Comparison of ENCODE assay signal across 1 cellular context in genomic region chr12:51047655-51048540, GRCh38.
A peak's percentile ranks its signal among the peaks of the same experiment; 100 is the strongest.
TF ChIP-seq lines count a peak whose summit lies in the region.

Gene LETMD1 (plus strand): TSS chr12:51048327. CDS start chr12:51048357, 30 bp downstream.

TF ChIP-seq in HepG2, 621 proteins besides CTCF, POLR2A, EP300 and RAD21 (continued from another document and continues in another):
- TF ChIP-seq ZBTB40 (IDR thresholded peaks at IDR 0.05), result no peak
- peak; percentile 27; the same call in 1 of the 2 replicates for TF ChIP-seq ZBTB40 (CRISPR knock-in tag; IDR thresholded peaks at IDR 0.05)
- TF ChIP-seq NFRKB (IDR thresholded peaks at IDR 0.05), result no peak
- TF ChIP-seq MAFG (CRISPR knock-in tag; IDR thresholded peaks at IDR 0.05), result no peak
- TF ChIP-seq ZNF83 (CRISPR knock-in tag; IDR thresholded peaks at IDR 0.05; ENCODE audit: borderline replicate concordance), result no peak
- TF ChIP-seq, protein P1, sequence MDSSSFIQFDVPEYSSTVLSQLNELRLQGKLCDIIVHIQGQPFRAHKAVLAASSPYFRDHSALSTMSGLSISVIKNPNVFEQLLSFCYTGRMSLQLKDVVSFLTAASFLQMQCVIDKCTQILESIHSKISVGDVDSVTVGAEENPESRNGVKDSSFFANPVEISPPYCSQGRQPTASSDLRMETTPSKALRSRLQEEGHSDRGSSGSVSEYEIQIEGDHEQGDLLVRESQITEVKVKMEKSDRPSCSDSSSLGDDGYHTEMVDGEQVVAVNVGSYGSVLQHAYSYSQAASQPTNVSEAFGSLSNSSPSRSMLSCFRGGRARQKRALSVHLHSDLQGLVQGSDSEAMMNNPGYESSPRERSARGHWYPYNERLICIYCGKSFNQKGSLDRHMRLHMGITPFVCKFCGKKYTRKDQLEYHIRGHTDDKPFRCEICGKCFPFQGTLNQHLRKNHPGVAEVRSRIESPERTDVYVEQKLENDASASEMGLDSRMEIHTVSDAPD (CRISPR knock-in tag; IDR thresholded peaks at IDR 0.05), result no peak
- no peak for TF ChIP-seq TCF7L2 (IDR thresholded peaks at IDR 0.05; ENCODE audit: low read depth, low read length)
- TF ChIP-seq, protein P2, sequence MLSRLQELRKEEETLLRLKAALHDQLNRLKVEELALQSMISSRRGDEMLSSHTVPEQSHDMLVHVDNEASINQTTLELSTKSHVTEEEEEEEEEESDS (CRISPR knock-in tag; IDR thresholded peaks at IDR 0.05; ENCODE audit: borderline replicate concordance), result 0 out of 2 replicates have a peak, but pooled peaks have one; percentile 6
- TF ChIP-seq ZFP36 (IDR thresholded peaks at IDR 0.05; ENCODE audit: borderline replicate concordance, low read depth, low read length, partially characterized antibody), result no peak
- peak; percentile 62; the same call in 1 of the 2 replicates for TF ChIP-seq ARID2 (CRISPR knock-in tag; IDR thresholded peaks at IDR 0.05; ENCODE audit: borderline replicate concordance)
- 0 out of 2 replicates have a peak, but pooled peaks have one; percentile 29 for TF ChIP-seq ZHX2 (IDR thresholded peaks at IDR 0.05; ENCODE audit: low read depth)
- no peak for TF ChIP-seq ZHX2 (CRISPR knock-in tag; IDR thresholded peaks at IDR 0.05; ENCODE audit: borderline replicate concordance)
- TF ChIP-seq ZSCAN9 (CRISPR knock-in tag; IDR thresholded peaks at IDR 0.05; ENCODE audit: borderline replicate concordance), result no peak; the same call in 1 of the 2 replicates
- TF ChIP-seq ZNF331 (CRISPR knock-in tag; IDR thresholded peaks at IDR 0.05), result peak; percentile 61; the same call in 1 of the 2 replicates
- TF ChIP-seq ARNT (IDR thresholded peaks at IDR 0.05), result no peak
- TF ChIP-seq SAP130 (CRISPR knock-in tag; IDR thresholded peaks at IDR 0.05; ENCODE audit: low read depth), result peak; percentile 95
- TF ChIP-seq ZNF234 (CRISPR knock-in tag; conservative IDR thresholded peaks at IDR 0.05), result no peak
- peak; percentile 68 for TF ChIP-seq ZFX (CRISPR knock-in tag; IDR thresholded peaks at IDR 0.05; ENCODE audit: low read depth)
- TF ChIP-seq SP4 (CRISPR knock-in tag; IDR thresholded peaks at IDR 0.05), result peak; percentile 38; the same call in 1 of the 2 replicates
- TF ChIP-seq ZNF350 (CRISPR knock-in tag; IDR thresholded peaks at IDR 0.05; ENCODE audit: borderline replicate concordance, low read depth), result peak; percentile 93
- TF ChIP-seq ZNF34 (CRISPR knock-in tag; IDR thresholded peaks at IDR 0.05; ENCODE audit: borderline replicate concordance), result no peak
- TF ChIP-seq ZBTB44 (CRISPR knock-in tag; IDR thresholded peaks at IDR 0.05), result no peak
- TF ChIP-seq KLF15 (CRISPR knock-in tag; IDR thresholded peaks at IDR 0.05; ENCODE audit: borderline replicate concordance), result no peak
- TF ChIP-seq TRIM24 (CRISPR knock-in tag; IDR thresholded peaks at IDR 0.05), result no peak
- no peak for TF ChIP-seq SP1 (IDR thresholded peaks at IDR 0.05)
- no peak for TF ChIP-seq SP1 (CRISPR knock-in tag; IDR thresholded peaks at IDR 0.05)
- no peak for TF ChIP-seq HDAC6 (IDR thresholded peaks at IDR 0.05; ENCODE audit: low read depth, low read length)
- TF ChIP-seq ZNF570 (CRISPR knock-in tag; IDR thresholded peaks at IDR 0.05; ENCODE audit: borderline replicate concordance), result no peak
- TF ChIP-seq, protein P3, sequence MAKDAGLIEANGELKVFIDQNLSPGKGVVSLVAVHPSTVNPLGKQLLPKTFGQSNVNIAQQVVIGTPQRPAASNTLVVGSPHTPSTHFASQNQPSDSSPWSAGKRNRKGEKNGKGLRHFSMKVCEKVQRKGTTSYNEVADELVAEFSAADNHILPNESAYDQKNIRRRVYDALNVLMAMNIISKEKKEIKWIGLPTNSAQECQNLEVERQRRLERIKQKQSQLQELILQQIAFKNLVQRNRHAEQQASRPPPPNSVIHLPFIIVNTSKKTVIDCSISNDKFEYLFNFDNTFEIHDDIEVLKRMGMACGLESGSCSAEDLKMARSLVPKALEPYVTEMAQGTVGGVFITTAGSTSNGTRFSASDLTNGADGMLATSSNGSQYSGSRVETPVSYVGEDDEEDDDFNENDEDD (CRISPR knock-in tag; IDR thresholded peaks at IDR 0.05; ENCODE audit: borderline replicate concordance), result peak; percentile 53
- TF ChIP-seq, protein P4, sequence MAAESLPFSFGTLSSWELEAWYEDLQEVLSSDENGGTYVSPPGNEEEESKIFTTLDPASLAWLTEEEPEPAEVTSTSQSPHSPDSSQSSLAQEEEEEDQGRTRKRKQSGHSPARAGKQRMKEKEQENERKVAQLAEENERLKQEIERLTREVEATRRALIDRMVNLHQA (CRISPR knock-in tag; IDR thresholded peaks at IDR 0.05), result no peak
- TF ChIP-seq, protein P5, sequence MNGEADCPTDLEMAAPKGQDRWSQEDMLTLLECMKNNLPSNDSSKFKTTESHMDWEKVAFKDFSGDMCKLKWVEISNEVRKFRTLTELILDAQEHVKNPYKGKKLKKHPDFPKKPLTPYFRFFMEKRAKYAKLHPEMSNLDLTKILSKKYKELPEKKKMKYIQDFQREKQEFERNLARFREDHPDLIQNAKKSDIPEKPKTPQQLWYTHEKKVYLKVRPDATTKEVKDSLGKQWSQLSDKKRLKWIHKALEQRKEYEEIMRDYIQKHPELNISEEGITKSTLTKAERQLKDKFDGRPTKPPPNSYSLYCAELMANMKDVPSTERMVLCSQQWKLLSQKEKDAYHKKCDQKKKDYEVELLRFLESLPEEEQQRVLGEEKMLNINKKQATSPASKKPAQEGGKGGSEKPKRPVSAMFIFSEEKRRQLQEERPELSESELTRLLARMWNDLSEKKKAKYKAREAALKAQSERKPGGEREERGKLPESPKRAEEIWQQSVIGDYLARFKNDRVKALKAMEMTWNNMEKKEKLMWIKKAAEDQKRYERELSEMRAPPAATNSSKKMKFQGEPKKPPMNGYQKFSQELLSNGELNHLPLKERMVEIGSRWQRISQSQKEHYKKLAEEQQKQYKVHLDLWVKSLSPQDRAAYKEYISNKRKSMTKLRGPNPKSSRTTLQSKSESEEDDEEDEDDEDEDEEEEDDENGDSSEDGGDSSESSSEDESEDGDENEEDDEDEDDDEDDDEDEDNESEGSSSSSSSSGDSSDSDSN (CRISPR knock-in tag; IDR thresholded peaks at IDR 0.05), result peak; percentile 83
- TF ChIP-seq, protein P6, sequence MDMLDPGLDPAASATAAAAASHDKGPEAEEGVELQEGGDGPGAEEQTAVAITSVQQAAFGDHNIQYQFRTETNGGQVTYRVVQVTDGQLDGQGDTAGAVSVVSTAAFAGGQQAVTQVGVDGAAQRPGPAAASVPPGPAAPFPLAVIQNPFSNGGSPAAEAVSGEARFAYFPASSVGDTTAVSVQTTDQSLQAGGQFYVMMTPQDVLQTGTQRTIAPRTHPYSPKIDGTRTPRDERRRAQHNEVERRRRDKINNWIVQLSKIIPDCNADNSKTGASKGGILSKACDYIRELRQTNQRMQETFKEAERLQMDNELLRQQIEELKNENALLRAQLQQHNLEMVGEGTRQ (IDR thresholded peaks at IDR 0.05; ENCODE audit: low read depth, low read length), result no peak
- TF ChIP-seq, protein P6 (CRISPR knock-in tag; IDR thresholded peaks at IDR 0.05; ENCODE audit: borderline replicate concordance), result no peak
